24 cellular contexts compared by ENCODE assay signal in the genomic region with DNA sequence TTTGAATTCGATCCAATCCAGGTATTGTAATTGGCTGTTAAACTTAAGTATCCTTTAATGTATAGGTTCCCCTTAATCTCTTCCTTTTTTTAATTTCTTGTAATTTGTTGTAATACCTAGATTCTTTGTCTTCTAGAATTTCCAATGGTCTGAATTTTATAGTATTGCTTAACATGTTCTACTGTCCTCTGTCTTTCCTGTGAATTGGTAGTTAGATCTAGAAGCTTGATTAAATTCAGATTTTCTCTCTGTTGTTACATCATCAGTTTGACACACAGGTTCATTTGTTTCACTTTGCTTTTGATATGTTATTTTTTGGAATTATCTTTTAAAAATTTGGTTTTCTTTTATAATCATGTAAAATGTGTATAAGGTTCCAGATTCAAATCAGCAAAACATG. TPM values are rescaled to one million over a fixed set of nuclear protein-coding genes. Genes with fewer than 3 reads are reported as not detected.
A peak's percentile ranks its signal among the peaks of the same experiment; 100 is the strongest.
DNase-seq lines count a peak whose midpoint lies in the region; ATAC-seq, FAIRE-seq and TF ChIP-seq lines count a peak whose summit lies in the region.
"Had no signal": no experiment of that assay in that cellular context is flagged by ENCODE, and none has a peak within 500 bp of the region (broad histone marks: within the 10 kb centered on the region; RNA-seq: fewer than 3 reads in every experiment).

No MANE protein-coding gene starts in this region.

- CTCF ChIA-PET in IMR-90 (lab: Yijun Ruan, JAX) = interaction anchor here (1.2 kb wide), 1 partner anchor 11 kb away, joined by 3 read pairs; no protein-coding TSS in a partner anchor
- CTCF ChIA-PET in K562 (lab: Yijun Ruan, JAX; ENCODE audit: low intra/inter-chr PET ratio) = no interaction called here

- H3K36me3 ChIP-seq in IMR-90 (ENCODE audit: control insufficient read depth, insufficient read depth, low read length) (peaks cover 4% of the 10 kb centered on the region), K562 (ENCODE audit: control insufficient read depth, insufficient read depth, low read length) (peaks cover 63% of the 10 kb centered on the region; the same call in 2 of the 3 replicates)

- H3K4me2 ChIP-seq in IMR-90 (ENCODE audit: low read depth, low read length) = no peak overlapping the region
- no peak overlapping the region for H3K4me2 ChIP-seq in K562 (ENCODE audit: insufficient read depth, low read length)
- H3K4me2 ChIP-seq: KMS-11 had no signal

- no peak overlapping the region for H2AK5ac ChIP-seq in IMR-90 (ENCODE audit: low read depth, low read length)

- H3K79me2 ChIP-seq in K562 (ENCODE audit: control insufficient read depth, insufficient read depth, low read length) = peaks cover 83% of the 10 kb centered on the region

- WGBS in IMR-90 (ENCODE audit: extremely low coverage in 2 of 2, insufficient read length in 1 of 2), 2 experiments = no CpG with 5 or more reads among the region's 1 CpG
- WGBS in K562 (ENCODE audit: insufficient coverage, low coverage, missing lambda C conversion rate) = 100% methylated on average over 1 of the region's 1 CpG

- H3K9me3 Mint-ChIP-seq in activated T-cell treated with anti-CD3 and anti-CD28 coated beads, Interleukin-2, amount 50 U/mL, for 72 hours = no peaks in the 10 kb centered on the region
- no peaks in the 10 kb centered on the region for H3K9me3 Mint-ChIP-seq in activated T-cell treated with anti-CD3 and anti-CD28 coated beads, Interleukin-2, amount 50 U/mL, for 4 hours
- H3K9me3 Mint-ChIP-seq in naive B cell = peaks cover 0 to 3% (median 0%) of the 10 kb centered on the region in 7 donors
- H3K9me3 Mint-ChIP-seq: CD4-positive, alpha-beta T cell had no signal

- no peak overlapping the region for H3K4ac ChIP-seq in IMR-90 (ENCODE audit: low read depth, low read length)

- no peak overlapping the region for H2BK120ac ChIP-seq in IMR-90 (ENCODE audit: low read depth, low read length)

- H2BK15ac ChIP-seq in IMR-90 (ENCODE audit: low read depth, low read length) = no peak overlapping the region

- in situ Hi-C loops in IMR-90 (cut with MboI; ENCODE audit: low sequenced_read_pairs) = no loop called here
- in situ Hi-C loops in K562 (cut with MboI) = no loop called here

- H3K23ac ChIP-seq in IMR-90 (ENCODE audit: low read depth, low read length) = no peak overlapping the region

- no peak for FAIRE-seq in K562 (lab: Jason Lieb, UNC)
- FAIRE-seq: H1, HTR-8/SVneo had no signal

- no peak overlapping the region for H4K91ac ChIP-seq in IMR-90 (ENCODE audit: insufficient read depth, low read depth, low read length)

- intact Hi-C loops in IMR-90 (cut with micrococcal nuclease) = no loop called here
- intact Hi-C loops in K562 (cut with micrococcal nuclease) = no loop called here

- H3K27ac ChIP-seq in IMR-90 (ENCODE audit: insufficient read depth, low read length) (no peak overlapping the region), K562 (ENCODE audit: extremely low read depth, low read depth, low read length) (no peak overlapping the region)
- H3K27ac ChIP-seq: KMS-11 had no signal

- no peak overlapping the region for H2BK20ac ChIP-seq in IMR-90 (ENCODE audit: low read depth, low read length)

- H2AK9ac ChIP-seq in IMR-90 (replicated peaks; ENCODE audit: low read depth, low read length, poor library complexity) = no peak overlapping the region

- TF ChIP-seq CTCF in IMR-90 (conservative IDR thresholded peaks at IDR 0.05; ENCODE audit: low read depth, low read length) (no peak), K562 (IDR thresholded peaks at IDR 0.05 in 2 of 3, conservative IDR thresholded peaks at IDR 0.05 in 1 of 3; ENCODE audit: insufficient read depth in 2 of 3, low read depth in 1 of 3, low read length in 3 of 3) (no peak)

- H3K27ac Mint-ChIP-seq in activated T-cell treated with anti-CD3 and anti-CD28 coated beads, Interleukin-2, amount 50 U/mL, for 72 hours = peak overlapping the region; percentile 39
- peak overlapping the region in 5 of 6 donors; percentile 1 to 80 (median 21) for H3K27ac Mint-ChIP-seq in naive B cell
- H3K27ac Mint-ChIP-seq: CD4-positive, alpha-beta T cell had no signal

- peaks cover 26% of the 10 kb centered on the region for H3K4me1 Mint-ChIP-seq in activated T-cell treated with anti-CD3 and anti-CD28 coated beads, Interleukin-2, amount 50 U/mL, for 72 hours (ENCODE audit: low read depth)
- peaks cover 29% of the 10 kb centered on the region for H3K4me1 Mint-ChIP-seq in activated T-cell treated with anti-CD3 and anti-CD28 coated beads, Interleukin-2, amount 50 U/mL, for 4 hours (ENCODE audit: low read depth)
- H3K4me1 Mint-ChIP-seq in naive B cell = peaks cover 42 to 65% (median 49%) of the 10 kb centered on the region in 3 donors

- TF ChIP-seq POLR2A in IMR-90 (IDR thresholded peaks at IDR 0.05; ENCODE audit: low read depth, low read length) (no peak), K562 (conservative IDR thresholded peaks at IDR 0.05) (no peak)

- no peak overlapping the region for H3K14ac ChIP-seq in IMR-90 (replicated peaks; ENCODE audit: low read depth, low read length)

- no peaks in the 10 kb centered on the region for H3K27me3 ChIP-seq in IMR-90 (ENCODE audit: control insufficient read depth, insufficient read depth, low read length)
- no peaks in the 10 kb centered on the region for H3K27me3 ChIP-seq in K562 (ENCODE audit: control insufficient read depth in 2 of 2, insufficient read depth in 2 of 2, low read length in 2 of 2)

- H2BK5ac ChIP-seq in IMR-90 (ENCODE audit: low read depth, low read length, poor library complexity, severe bottlenecking) = no peak overlapping the region

- H3K4me3 ChIP-seq in IMR-90 (ENCODE audit: insufficient read depth, low read depth, low read length) = no peak overlapping the region
- no peak overlapping the region for H3K4me3 ChIP-seq in K562

- H3K9me1 ChIP-seq in IMR-90 (ENCODE audit: insufficient read depth, low read length) (peaks cover 6% of the 10 kb centered on the region; the same call in 1 of the 2 replicates), K562 (ENCODE audit: control insufficient read depth, insufficient read depth, low read length) (no peaks in the 10 kb centered on the region)

- no peak overlapping the region for H3K4me3 Mint-ChIP-seq in activated T-cell treated with anti-CD3 and anti-CD28 coated beads, Interleukin-2, amount 50 U/mL, for 72 hours
- no peak overlapping the region for H3K4me3 Mint-ChIP-seq in activated T-cell treated with anti-CD3 and anti-CD28 coated beads, Interleukin-2, amount 50 U/mL, for 4 hours
- H3K4me3 Mint-ChIP-seq in naive B cell = peak overlapping the region in 1 of 8 donors; percentile 14
- H3K4me3 Mint-ChIP-seq: CD4-positive, alpha-beta T cell had no signal

- H4K5ac ChIP-seq in IMR-90 (ENCODE audit: low read depth, low read length) = no peak overlapping the region

- no TSS peak for BruUV-seq in IMR-90 (replicated peaks; lab: Mats Ljungman, UMichigan)
- BruUV-seq in K562 (replicated peaks; lab: Mats Ljungman, UMichigan) = no TSS peak

- H3K18ac ChIP-seq in IMR-90 (ENCODE audit: low read depth, low read length) = no peak overlapping the region

- H3K27me3 Mint-ChIP-seq in activated T-cell treated with anti-CD3 and anti-CD28 coated beads, Interleukin-2, amount 50 U/mL, for 72 hours (ENCODE audit: low read depth) = no peaks in the 10 kb centered on the region
- no peaks in the 10 kb centered on the region for H3K27me3 Mint-ChIP-seq in activated T-cell treated with anti-CD3 and anti-CD28 coated beads, Interleukin-2, amount 50 U/mL, for 4 hours (ENCODE audit: low read depth)
- no peaks in the 10 kb centered on the region for H3K27me3 Mint-ChIP-seq in naive B cell
- H3K27me3 Mint-ChIP-seq: CD4-positive, alpha-beta T cell had no signal

- H4K20me1 ChIP-seq in IMR-90 (ENCODE audit: insufficient read depth, low read length) = no peaks in the 10 kb centered on the region; the same call in 1 of the 2 replicates
- H4K20me1 ChIP-seq in K562 (replicated peaks; ENCODE audit: control insufficient read depth, insufficient read depth, low read length) = no peaks in the 10 kb centered on the region

- H3K56ac ChIP-seq in IMR-90 (ENCODE audit: extremely low read depth, insufficient read depth, low read length) = no peak overlapping the region

- peaks cover 10 to 26% of the 10 kb centered on the region in 2 experiments for H3K79me1 ChIP-seq in IMR-90 (ENCODE audit: low read depth in 1 of 2, low read length in 2 of 2)

- H3K4me1 ChIP-seq in IMR-90 (ENCODE audit: control insufficient read depth, insufficient read depth, low read length) (no peaks in the 10 kb centered on the region), K562 (replicated peaks in 1 of 2; ENCODE audit: control insufficient read depth in 2 of 2, insufficient read depth in 2 of 2, low read length in 2 of 2) (peaks cover 0 to 6% of the 10 kb centered on the region in 2 experiments; a peak in 1 of 5 replicates)

- no peak overlapping the region for H2AFZ ChIP-seq in IMR-90 (replicated peaks; ENCODE audit: low read length, poor library complexity)
- H2AFZ ChIP-seq in K562 (ENCODE audit: low read depth, low read length) = no peak overlapping the region

- no peak for TF ChIP-seq RAD21 in IMR-90 (IDR thresholded peaks at IDR 0.05; ENCODE audit: low read length)
- TF ChIP-seq RAD21 in K562 (CRISPR knock-in tag; conservative IDR thresholded peaks at IDR 0.05 in 1 of 2, IDR thresholded peaks at IDR 0.05 in 1 of 2) = no peak

- dilution Hi-C loops in IMR-90 (cut with HindIII; ENCODE audit: low sequenced_read_pairs, unreplicated experiment) = no loop called here

- TF ChIP-seq EP300 in K562 (IDR thresholded peaks at IDR 0.05; ENCODE audit: low read length) = no peak

- DNase-seq in activated T-cell treated with anti-CD3 and anti-CD28 coated beads, Interleukin-2, amount 50 U/mL, for 72 hours = no peak
- no peak for DNase-seq in activated T-cell treated with anti-CD3 and anti-CD28 coated beads, Interleukin-2, amount 50 U/mL, for 4 hours
- DNase-seq in IMR-90 (no peak), K562 (ENCODE audit: extremely low read depth in 1 of 4, low spot score in 3 of 4) (no peak), naive B cell (no peak), activated gamma-delta T cell (lab: John Stamatoyannopoulos, UW) (no peak), UCSD-AML1 (lab: John Stamatoyannopoulos, UW; ENCODE audit: unreplicated experiment) (no peak)
- DNase-seq: 8988T; ACHN; CD4-positive, alpha-beta T cell; DMS53; HCEC 1CT; NCI-H1048; NCI-H1417; NCI-H1694; NCI-H2081; NCI-H2227 treated with DMSO at 0.1 percent for 48 hours; NCI-H526 treated with DMSO at 0.1 percent for 48 hours; RPMI8226; SHP77 had no signal

- H4K8ac ChIP-seq in IMR-90 (ENCODE audit: low read depth in 2 of 2, low read length in 2 of 2) = no peak overlapping the region

- no peaks in the 10 kb centered on the region for H3K9me3 ChIP-seq in IMR-90 (ENCODE audit: control insufficient read depth, insufficient read depth, low read length)
- H3K9me3 ChIP-seq in K562 (replicated peaks; ENCODE audit: control insufficient read depth, insufficient read depth, low read depth, low read length) = no peaks in the 10 kb centered on the region

- ATAC-seq in activated T-cell treated with anti-CD3 and anti-CD28 coated beads, Interleukin-2, amount 50 U/mL, for 72 hours (replicated peaks in 1 of 2) = no peak
- ATAC-seq in activated T-cell treated with anti-CD3 and anti-CD28 coated beads, Interleukin-2, amount 50 U/mL, for 4 hours = no peak
- ATAC-seq in IMR-90 (ENCODE audit: low read depth) (no peak), K562 (no peak), naive B cell (ENCODE audit: low read depth in 2 of 2) (no peak), GM21390 (IDR thresholded peaks at IDR 0.05; ENCODE audit: unreplicated experiment) (no peak)

- peaks cover 9 to 17% of the 10 kb centered on the region in 2 donors for H3K36me3 Mint-ChIP-seq in activated T-cell treated with anti-CD3 and anti-CD28 coated beads, Interleukin-2, amount 50 U/mL, for 72 hours (ENCODE audit: insufficient read depth in 2 of 2)
- peaks cover 42% of the 10 kb centered on the region for H3K36me3 Mint-ChIP-seq in activated T-cell treated with anti-CD3 and anti-CD28 coated beads, Interleukin-2, amount 50 U/mL, for 4 hours (ENCODE audit: insufficient read depth)
- H3K36me3 Mint-ChIP-seq in naive B cell = peaks cover 20 to 37% of the 10 kb centered on the region in 2 donors

- POLR2A ChIA-PET in IMR-90 (lab: Charles Lee; ENCODE audit: unreplicated experiment) = no interaction called here
- POLR2A ChIA-PET in K562 (lab: Yijun Ruan, JAX) = interaction anchor here (0.9 to 2.4 kb wide), 3 partner anchors 8 to 14 kb away, joined by 3 to 13 read pairs (median 3); a partner anchor contains a TSS

- H3K9ac ChIP-seq in IMR-90 (ENCODE audit: low read depth, low read length) (no peak overlapping the region), K562 (ENCODE audit: insufficient read depth in 1 of 2, low read depth in 2 of 2, low read length in 2 of 2) (no peak overlapping the region)
- H3K9ac ChIP-seq: KMS-11 had no signal

RNA-seq across cellular contexts. Expression of a gene that starts 13.8 kb away (rescaled TPM):
- 10 to 100 TPM; 47.2 to 47.4 TPM for total RNA-seq in activated T-cell treated with anti-CD3 and anti-CD28 coated beads, Interleukin-2, amount 50 U/mL, for 72 hours
- 10 to 100 TPM; 23.6 to 25.6 (median 24.8) TPM for total RNA-seq in activated T-cell treated with anti-CD3 and anti-CD28 coated beads, Interleukin-2, amount 50 U/mL, for 4 hours
- total RNA-seq in IMR-90 (2012; rRNA removed) (21.4 and 28.7 TPM in 2 replicates), K562 (2014; rRNA removed) (38.4 and 41.9 TPM in 2 replicates), K562 (2014; rRNA removed; fragmentation: Illumina TruSeq; extraction: Trizol) (62.7 and 71.3 TPM in 2 replicates), K562 (2015; rRNA removed; fragmentation: Illumina TruSeq; extraction: Trizol) (41.8 and 45.7 TPM in 2 replicates), K562 (2021) (48.0 and 48.8 TPM in 2 replicates)
- polyA plus RNA-seq in IMR-90 (2012; rRNA removed) (13.2 and 13.6 TPM in 2 replicates), K562 (2011; rRNA removed) (56.9 and 90.6 TPM in 2 replicates), K562 (2014; fragmentation: Illumina TruSeq; extraction: Trizol) (52.6 and 68.9 TPM in 2 replicates), K562 (2014; fragmentation: Nextera tagmentation; extraction: Ambion mirVana) (10 to 100 TPM; 46.7 to 63.9 TPM), K562 (2014; rRNA removed) (34.1 and 36.1 TPM in 2 replicates), naive B cell (ENCODE audit: low read depth in 6 of 6) (100 to 1,000 TPM; 156 to 214 (median 187) TPM)
- polyA plus RNA-seq in IMR-90 (2012; cell fraction: cytosol; rRNA removed) = 7.7 and 17.7 TPM in 2 replicates
- 4.6 and 18.3 TPM in 2 replicates for polyA plus RNA-seq in IMR-90 (2012; cell fraction: nucleus; rRNA removed; ENCODE audit: low replicate concordance)
- 44.6 and 234 TPM in 2 replicates for total RNA-seq in K562 (2011; cell fraction: chromatin; rRNA removed; ENCODE audit: low replicate concordance)
- total RNA-seq in K562 (2011; cell fraction: nucleolus; rRNA removed) = 17.3 and 22.4 TPM in 2 replicates
- total RNA-seq in K562 (2011; cell fraction: nucleoplasm; rRNA removed) = 50.5 and 58.9 TPM in 2 replicates
- polyA plus RNA-seq in K562 (2011; cell fraction: cytosol; rRNA removed) = 35.0 and 54.6 TPM in 2 replicates
- polyA plus RNA-seq in K562 (2011; cell fraction: nucleus; rRNA removed) = 41.3 and 55.1 TPM in 2 replicates
- polyA plus RNA-seq in K562 (2012) = 35.9 and 44.3 TPM in 2 replicates
- 78.5 and 120 TPM in 2 replicates for polyA minus RNA-seq in K562 (2011; rRNA and poly(A)+ RNA removed)
- 35.8 and 43.2 TPM in 2 replicates for polyA minus RNA-seq in K562 (2011; cell fraction: cytosol; rRNA and poly(A)+ RNA removed)
- 40.1 and 81.5 TPM in 2 replicates for polyA minus RNA-seq in K562 (2011; cell fraction: nucleus; rRNA and poly(A)+ RNA removed)
